ENCODE assay signal across 7 cellular contexts in genomic region chr2:144516981-144517824, GRCh38. TPM values are rescaled to one million over a fixed set of nuclear protein-coding genes. Genes with fewer than 3 reads are reported as not detected.
DNase-seq lines count a peak whose midpoint lies in the region; FAIRE-seq and TF ChIP-seq lines count a peak whose summit lies in the region.

No MANE protein-coding gene starts in this region.

- no peaks in the 10 kb centered on the region for H3K27me3 ChIP-seq in Loucy (ENCODE audit: insufficient read depth, low read length, poor library complexity, severe bottlenecking)

- H3K9me2 ChIP-seq in Loucy (replicated peaks; ENCODE audit: low read depth, low read length), result no peaks in the 10 kb centered on the region

- H3K9me3 ChIP-seq in Loucy (ENCODE audit: insufficient read depth, low read depth, low read length), result no peaks in the 10 kb centered on the region

- no peak for DNase-seq in GM12891 (ENCODE audit: insufficient read length, low spot score)
- DNase-seq in H4 (ENCODE audit: low spot score), result peak; percentile 81
- peak; percentile 30 to 35 for DNase-seq in activated CD4-positive, alpha-beta T cell treated with anti-CD3 and anti-CD28 coated beads, Interleukin-2, amount 50 U/mL, for 4 hours
- DNase-seq in epithelial cell of prostate (ENCODE audit: low read depth, low spot score), result peak; percentile 6
- peak; percentile 14 for DNase-seq in middle frontal gyrus (ENCODE audit: extremely low spot score, low spot score)
- peak in 17 of 49 donors; percentile 26 to 78 (median 40) for DNase-seq in substantia nigra (lab: John Stamatoyannopoulos, UW)

- peaks cover 73% of the 10 kb centered on the region for H3K79me2 ChIP-seq in Loucy (ENCODE audit: insufficient read depth, low read length)

- FAIRE-seq in GM12891 (lab: Jason Lieb, UNC), result peak; percentile 55

- no peak overlapping the region for H3K27ac ChIP-seq in epithelial cell of prostate
- H3K27ac ChIP-seq in substantia nigra (ENCODE audit: low read depth, low read length, poor library complexity, severe bottlenecking), result peak overlapping the region; percentile 99

- H2AFZ ChIP-seq in Loucy (ENCODE audit: low read length), result peak overlapping the region; percentile 57

- 0 out of 2 replicates have a peak, but pooled peaks cover 3% of the 10 kb centered on the region for H3F3A ChIP-seq in Loucy (ENCODE audit: low read depth)

- H3K9ac ChIP-seq in Loucy (ENCODE audit: low read depth, low read length, poor library complexity, severe bottlenecking), result peak overlapping the region; percentile 80

- no peak for TF ChIP-seq CTCF in Loucy (conservative IDR thresholded peaks at IDR 0.05; ENCODE audit: low read length)

- no peaks in the 10 kb centered on the region for H3K36me3 ChIP-seq in Loucy (ENCODE audit: insufficient read depth, low read length)

- peak overlapping the region; percentile 63 for H3K4me2 ChIP-seq in Loucy (ENCODE audit: low read depth, low read length, poor library complexity, severe bottlenecking)

- TF ChIP-seq POLR2A in GM12891 (IDR thresholded peaks at IDR 0.05; ENCODE audit: low read depth, low read length), result no peak

- peaks cover 14% of the 10 kb centered on the region for H3K4me1 ChIP-seq in Loucy (ENCODE audit: insufficient read depth, low read length, poor library complexity, severe bottlenecking)

- H3K4me3 ChIP-seq in Loucy (ENCODE audit: low read length, poor library complexity, severe bottlenecking), result peak overlapping the region; percentile 72

- peaks cover 27% of the 10 kb centered on the region for H4K20me1 ChIP-seq in Loucy (ENCODE audit: insufficient read depth, low read length, poor library complexity, severe bottlenecking)

TF ChIP-seq in GM12891, 5 proteins besides CTCF, POLR2A, EP300 and RAD21:
- TF ChIP-seq SPI1 (IDR thresholded peaks at IDR 0.05; ENCODE audit: low read depth, low read length) (no peak), POLR2AphosphoS5 (IDR thresholded peaks at IDR 0.05; ENCODE audit: low read depth, low read length) (no peak), TAF1 (IDR thresholded peaks at IDR 0.05; ENCODE audit: low read depth, low read length) (no peak), POU2F2 (IDR thresholded peaks at IDR 0.05; ENCODE audit: low read depth, low read length) (no peak), PAX5 (IDR thresholded peaks at IDR 0.05; ENCODE audit: insufficient read depth, low read length, severe bottlenecking) (no peak)

RNA-seq across cellular contexts. Expression of gene ZEB2, which starts 2.7 kb away (rescaled TPM):
- 1.3 TPM for polyA plus RNA-seq in GM12891 (2012; ENCODE audit: low read depth, missing spikeins)
- 14.4 and 17.0 TPM in 2 replicates for total RNA-seq in H4 (2014; rRNA removed; shearing (Covaris generic))
